Comparison of ENCODE assay signal across 26 cellular contexts in genomic region chrX:71224098-71224708, GRCh38. TPM values are rescaled to one million over a fixed set of nuclear protein-coding genes. Genes with fewer than 3 reads are reported as not detected.
DNase-seq lines count a peak whose midpoint lies in the region; ATAC-seq, FAIRE-seq and TF ChIP-seq lines count a peak whose summit lies in the region.
"Had no signal": no experiment of that assay in that cellular context is flagged by ENCODE, and none has a peak within 500 bp of the region (broad histone marks: within the 10 kb centered on the region; RNA-seq: fewer than 3 reads in every experiment).

No MANE protein-coding gene starts in this region.

- POLR2A ChIA-PET in HepG2 (lab: Yijun Ruan, JAX) = interaction anchor here (1.0 to 7.1 kb wide), 3 partner anchors 8 to 42 kb away, joined by 3 to 140 read pairs (median 61); no protein-coding TSS in a partner anchor

- H3K36me3 ChIP-seq in HepG2 (replicated peaks in 1 of 2; ENCODE audit: control insufficient read depth in 1 of 2, insufficient read depth in 2 of 2, low read length in 2 of 2) (no peaks in the 10 kb centered on the region), right lobe of liver (peaks cover 0 to 10% (median 0%) of the 10 kb centered on the region in 4 donors), uterus (no peaks in the 10 kb centered on the region)
- H3K36me3 ChIP-seq: BLaER1 had no signal

- H3K4me1 ChIP-seq in HepG2 (ENCODE audit: insufficient read depth, low read length) = peaks cover 80% of the 10 kb centered on the region
- H3K4me1 ChIP-seq in right lobe of liver = peaks cover 0 to 60% (median 17%) of the 10 kb centered on the region in 4 donors
- no peaks in the 10 kb centered on the region for H3K4me1 ChIP-seq in uterus

- H3K27me3 ChIP-seq in HepG2 (ENCODE audit: control insufficient read depth in 1 of 2, insufficient read depth in 2 of 2, low read length in 2 of 2) (no peaks in the 10 kb centered on the region), right lobe of liver (no peaks in the 10 kb centered on the region), uterus (no peaks in the 10 kb centered on the region)

- H3K4me2 ChIP-seq in HepG2 (ENCODE audit: low read depth, low read length) = peak overlapping the region; percentile 61
- H3K4me2 ChIP-seq: BLaER1 had no signal

- BruUV-seq in HepG2 (replicated peaks; lab: Mats Ljungman, UMichigan) = no TSS peak

- 94% methylated on average over 15 of the region's 32 CpGs for WGBS in HepG2 (ENCODE audit: low lambda C conversion rate)
- WGBS in right lobe of liver (ENCODE audit: insufficient coverage, low coverage, low lambda C conversion rate, missing lambda C conversion rate) = 53% methylated on average over 4 of the region's 32 CpGs

- DNase-seq in HepG2 (ENCODE audit: low spot score) (no peak), right lobe of liver (no peak), ecto neural progenitor cell (ENCODE audit: low spot score) (peak; percentile 47), iPS-NIHi7 (ENCODE audit: extremely low spot score) (peak; percentile 22), uterus (no peak)
- DNase-seq: ACHN; CD4-positive, alpha-beta T cell; COR-L47; DMS 273 treated with DMSO at 0.1 percent for 48 hours; DMS79 treated with DMSO at 0.1 percent for 48 hours; GOT3; KG1; NCI-H1092; NCI-H1436; NCI-H2029; NCI-H226; NCI-H510A treated with DMSO at 0.1 percent for 48 hours; NCI-H748 treated with DMSO at 0.1 percent for 48 hours; NK-92 treated with Interleukin-12 subunit alpha and Interleukin-12 subunit beta, amount 100 ng/mL, for 24 hours; SIG-M5 had no signal

- TF ChIP-seq EP300 in HepG2 (IDR thresholded peaks at IDR 0.05; ENCODE audit: low read depth in 2 of 2, low read length in 2 of 2) (no peak), HepG2 (CRISPR knock-in tag; IDR thresholded peaks at IDR 0.05; ENCODE audit: borderline replicate concordance) (no peak)

- peaks cover 6% of the 10 kb centered on the region for H3K79me2 ChIP-seq in HepG2 (ENCODE audit: insufficient read depth, low read length)

- in situ Hi-C loops in HepG2 (cut with HindIII; ENCODE audit: extremely low pct_ligation_motif_present, low pct_unique_long_range_greater_than_20kb) = loop anchor here (10.0 kb wide), 1 partner anchor 61 kb away; the partner anchor contains the start of gene NONO

- no peak overlapping the region for H2AFZ ChIP-seq in HepG2 (ENCODE audit: low read length)

- H3K9ac ChIP-seq in HepG2 (ENCODE audit: insufficient read depth, low read depth, low read length) = peak overlapping the region; percentile 49; the same call in 1 of the 2 replicates
- H3K9ac ChIP-seq: BLaER1 had no signal

- TF ChIP-seq CTCF in HepG2 (CRISPR knock-in tag; IDR thresholded peaks at IDR 0.05) = no peak
- TF ChIP-seq CTCF in right lobe of liver (IDR thresholded peaks at IDR 0.05) = no peak
- no peak for TF ChIP-seq CTCF in uterus (IDR thresholded peaks at IDR 0.05)

- H3K9me3 ChIP-seq in HepG2 (ENCODE audit: low read length) = no peaks in the 10 kb centered on the region
- H3K9me3 ChIP-seq in right lobe of liver = no peaks in the 10 kb centered on the region
- H3K9me3 ChIP-seq in uterus = no peaks in the 10 kb centered on the region
- H3K9me3 ChIP-seq: BLaER1 had no signal

- CTCF ChIA-PET in HepG2 (lab: Yijun Ruan, JAX; ENCODE audit: low intra/inter-chr PET ratio, low total read pairs) = no interaction called here

- H3K27ac ChIP-seq in HepG2 (ENCODE audit: extremely low read length, insufficient read depth, low read length) (peak overlapping the region; percentile 78), right lobe of liver (no peak overlapping the region), temporal lobe (ENCODE audit: low read depth, low read length) (peak overlapping the region; percentile 76), uterus (no peak overlapping the region)
- H3K27ac ChIP-seq: 22Rv1, BLaER1 had no signal

- no peak for TF ChIP-seq RAD21 in HepG2 (CRISPR knock-in tag; IDR thresholded peaks at IDR 0.05)

- H3K4me3 ChIP-seq in HepG2 (replicated peaks in 1 of 3; ENCODE audit: insufficient read depth in 1 of 3, low read depth in 2 of 3, low read length in 3 of 3) (peak overlapping the region in 1 of 3 experiments; percentile 37; a peak in 1 of 6 replicates), right lobe of liver (no peak overlapping the region), uterus (no peak overlapping the region)
- H3K4me3 ChIP-seq: BLaER1, GM12878 had no signal

- H4K20me1 ChIP-seq in HepG2 (ENCODE audit: insufficient read depth, low read length) = no peaks in the 10 kb centered on the region
- H4K20me1 ChIP-seq: BLaER1 had no signal

- TF ChIP-seq POLR2A in HepG2 (IDR thresholded peaks at IDR 0.05; ENCODE audit: insufficient read depth in 1 of 2, low read depth in 2 of 2, low read length in 2 of 2) (no peak; a peak in 1 of 4 replicates), right lobe of liver (IDR thresholded peaks at IDR 0.05) (no peak), uterus (IDR thresholded peaks at IDR 0.05) (no peak)

- intact Hi-C loops in HepG2 (cut with micrococcal nuclease; ENCODE audit: unreplicated experiment) (no loop called here), right lobe of liver (cut with DNase I) (no loop called here), uterus (cut with DNase I; ENCODE audit: low total_unique reads) (no loop called here)

- FAIRE-seq in HepG2 (lab: Jason Lieb, UNC) = no peak
- FAIRE-seq: GM12878 had no signal

- ATAC-seq in HepG2 = no peak
- no peak for ATAC-seq in right lobe of liver
- ATAC-seq in GM21526 (IDR thresholded peaks at IDR 0.05; ENCODE audit: low FRiP score, unreplicated experiment) = no peak
- ATAC-seq in GM18870 (IDR thresholded peaks at IDR 0.05; ENCODE audit: unreplicated experiment) = no peak
- ATAC-seq: GM12878 had no signal

RNA-seq across cellular contexts. Expression of gene GJB1, which starts 1.2 kb away (rescaled TPM):
- total RNA-seq in HepG2 (2016; rRNA removed; fragmentation: Illumina TruSeq; extraction: Trizol) (47.8 and 111 TPM in 2 replicates), right lobe of liver (100 to 1,000 TPM; 120 to 329 (median 205) TPM), temporal lobe (under 0.01 TPM), uterus (1 to 10 TPM in 2 of 4 donors, under 1 TPM in 1, not detected in 1; 0.27 to 5.9 (median 3.0) TPM)
- 30.0 and 31.9 TPM in 2 replicates for total RNA-seq in HepG2 (2016; cell fraction: cytosol; rRNA removed; fragmentation: Illumina TruSeq; extraction: Trizol; ENCODE audit: low read depth)
- total RNA-seq in HepG2 (2016; cell fraction: insoluble cytoplasmic fraction; rRNA removed; fragmentation: Illumina TruSeq; extraction: Trizol) = 43.6 and 115 TPM in 2 replicates
- total RNA-seq in HepG2 (2016; cell fraction: membrane; rRNA removed; fragmentation: Illumina TruSeq; extraction: Trizol) = 50.9 and 52.8 TPM in 2 replicates
- 68.5 and 79.5 TPM in 2 replicates for total RNA-seq in HepG2 (2016; cell fraction: nucleus; rRNA removed; fragmentation: Illumina TruSeq; extraction: Trizol)
- 161 and 197 TPM in 2 replicates for polyA plus RNA-seq in HepG2 (2011; rRNA removed)
- polyA plus RNA-seq in HepG2 (2011; cell fraction: cytosol; rRNA removed) = 307 and 330 TPM in 2 replicates
- 86.1 and 111 TPM in 2 replicates for polyA plus RNA-seq in HepG2 (2011; cell fraction: nucleus; rRNA removed)
- 102 and 110 TPM in 2 replicates for polyA plus RNA-seq in HepG2 (2012)
- 39.6 and 40.8 TPM in 2 replicates for polyA plus RNA-seq in HepG2 (2016; cell fraction: cytosol; fragmentation: Illumina TruSeq; extraction: Trizol; ENCODE audit: low read depth)
- 45.8 and 50.6 TPM in 2 replicates for polyA plus RNA-seq in HepG2 (2016; cell fraction: insoluble cytoplasmic fraction; fragmentation: Illumina TruSeq; extraction: Trizol; ENCODE audit: low read depth)
- polyA plus RNA-seq in HepG2 (2016; cell fraction: membrane; fragmentation: Illumina TruSeq; extraction: Trizol; ENCODE audit: low read depth) = 50.7 and 51.5 TPM in 2 replicates
- polyA plus RNA-seq in HepG2 (2016; cell fraction: nucleus; fragmentation: Illumina TruSeq; extraction: Trizol; ENCODE audit: insufficient read depth, low read depth) = 115 and 127 TPM in 2 replicates
- polyA minus RNA-seq in HepG2 (2011; rRNA and poly(A)+ RNA removed; ENCODE audit: low replicate concordance) = 332 TPM in 1 of 2 replicates, not detected in the other
- polyA minus RNA-seq in HepG2 (2011; cell fraction: cytosol; rRNA and poly(A)+ RNA removed) = 64.5 and 82.6 TPM in 2 replicates
- 18.2 and 29.2 TPM in 2 replicates for polyA minus RNA-seq in HepG2 (2011; cell fraction: nucleus; rRNA and poly(A)+ RNA removed)
- total RNA-seq: CD4-positive, alpha-beta T cell; GM12878 had no signal
- polyA plus RNA-seq: GM12878 had no signal

RNA-seq across cellular contexts. Expression of gene ZMYM3, which starts 29.7 kb away (rescaled TPM):
- 26.4 and 34.7 TPM in 2 replicates for total RNA-seq in HepG2 (2016; rRNA removed; fragmentation: Illumina TruSeq; extraction: Trizol)
- 4.0 and 4.2 TPM in 2 replicates for total RNA-seq in HepG2 (2016; cell fraction: cytosol; rRNA removed; fragmentation: Illumina TruSeq; extraction: Trizol; ENCODE audit: low read depth)
- 26.2 and 32.3 TPM in 2 replicates for total RNA-seq in HepG2 (2016; cell fraction: insoluble cytoplasmic fraction; rRNA removed; fragmentation: Illumina TruSeq; extraction: Trizol)
- 8.5 and 9.0 TPM in 2 replicates for total RNA-seq in HepG2 (2016; cell fraction: membrane; rRNA removed; fragmentation: Illumina TruSeq; extraction: Trizol)
- total RNA-seq in HepG2 (2016; cell fraction: nucleus; rRNA removed; fragmentation: Illumina TruSeq; extraction: Trizol) = 27.9 and 28.4 TPM in 2 replicates
- polyA plus RNA-seq in HepG2 (2011; rRNA removed) = 35.4 and 41.5 TPM in 2 replicates
- 22.2 and 22.7 TPM in 2 replicates for polyA plus RNA-seq in HepG2 (2011; cell fraction: cytosol; rRNA removed)
- 139 and 141 TPM in 2 replicates for polyA plus RNA-seq in HepG2 (2011; cell fraction: nucleus; rRNA removed)
- polyA plus RNA-seq in HepG2 (2012) = 34.7 and 36.0 TPM in 2 replicates
- polyA plus RNA-seq in HepG2 (2016; cell fraction: cytosol; fragmentation: Illumina TruSeq; extraction: Trizol; ENCODE audit: low read depth) = 1.3 and 1.5 TPM in 2 replicates
- 23.8 and 29.3 TPM in 2 replicates for polyA plus RNA-seq in HepG2 (2016; cell fraction: insoluble cytoplasmic fraction; fragmentation: Illumina TruSeq; extraction: Trizol; ENCODE audit: low read depth)
- polyA plus RNA-seq in HepG2 (2016; cell fraction: membrane; fragmentation: Illumina TruSeq; extraction: Trizol; ENCODE audit: low read depth) = 3.9 and 4.4 TPM in 2 replicates
- polyA plus RNA-seq in HepG2 (2016; cell fraction: nucleus; fragmentation: Illumina TruSeq; extraction: Trizol; ENCODE audit: insufficient read depth, low read depth) = 56.0 and 62.2 TPM in 2 replicates
- polyA minus RNA-seq in HepG2 (2011; rRNA and poly(A)+ RNA removed; ENCODE audit: low replicate concordance) = 41.9 and 70.9 TPM in 2 replicates
- 35.6 and 37.1 TPM in 2 replicates for polyA minus RNA-seq in HepG2 (2011; cell fraction: cytosol; rRNA and poly(A)+ RNA removed)
- polyA minus RNA-seq in HepG2 (2011; cell fraction: nucleus; rRNA and poly(A)+ RNA removed) = 37.1 and 49.9 TPM in 2 replicates
- total RNA-seq in right lobe of liver = 10 to 100 TPM in 3 of 6 experiments, 1 to 10 TPM in 3; 8.2 to 13.7 (median 10.1) TPM
- total RNA-seq in temporal lobe = 26.3 TPM
- total RNA-seq in uterus = 10 to 100 TPM; 12.1 to 37.9 (median 27.3) TPM

RNA-seq across cellular contexts. Expression of gene NONO, which starts 59.2 kb away (rescaled TPM):
- total RNA-seq in HepG2 (2016; rRNA removed; fragmentation: Illumina TruSeq; extraction: Trizol) (387 and 408 TPM in 2 replicates), right lobe of liver (100 to 1,000 TPM in 2 of 6 experiments, 10 to 100 TPM in 4; 92.9 to 113 (median 98.4) TPM), temporal lobe (224 TPM), uterus (100 to 1,000 TPM in 3 of 4 donors, 10 to 100 TPM in 1; 70.0 to 494 (median 216) TPM)
- 83.7 and 96.2 TPM in 2 replicates for total RNA-seq in HepG2 (2016; cell fraction: cytosol; rRNA removed; fragmentation: Illumina TruSeq; extraction: Trizol; ENCODE audit: low read depth)
- 357 and 407 TPM in 2 replicates for total RNA-seq in HepG2 (2016; cell fraction: insoluble cytoplasmic fraction; rRNA removed; fragmentation: Illumina TruSeq; extraction: Trizol)
- 204 and 232 TPM in 2 replicates for total RNA-seq in HepG2 (2016; cell fraction: membrane; rRNA removed; fragmentation: Illumina TruSeq; extraction: Trizol)
- total RNA-seq in HepG2 (2016; cell fraction: nucleus; rRNA removed; fragmentation: Illumina TruSeq; extraction: Trizol) = 276 and 309 TPM in 2 replicates
- polyA plus RNA-seq in HepG2 (2011; rRNA removed) = 552 and 605 TPM in 2 replicates
- polyA plus RNA-seq in HepG2 (2011; cell fraction: cytosol; rRNA removed) = 203 and 275 TPM in 2 replicates
- 485 and 567 TPM in 2 replicates for polyA plus RNA-seq in HepG2 (2011; cell fraction: nucleus; rRNA removed)
- 362 and 372 TPM in 2 replicates for polyA plus RNA-seq in HepG2 (2012)
- 48.7 and 62.5 TPM in 2 replicates for polyA plus RNA-seq in HepG2 (2016; cell fraction: cytosol; fragmentation: Illumina TruSeq; extraction: Trizol; ENCODE audit: low read depth)
- polyA plus RNA-seq in HepG2 (2016; cell fraction: insoluble cytoplasmic fraction; fragmentation: Illumina TruSeq; extraction: Trizol; ENCODE audit: low read depth) = 393 and 468 TPM in 2 replicates
- 164 and 203 TPM in 2 replicates for polyA plus RNA-seq in HepG2 (2016; cell fraction: membrane; fragmentation: Illumina TruSeq; extraction: Trizol; ENCODE audit: low read depth)
- 514 and 576 TPM in 2 replicates for polyA plus RNA-seq in HepG2 (2016; cell fraction: nucleus; fragmentation: Illumina TruSeq; extraction: Trizol; ENCODE audit: insufficient read depth, low read depth)
- polyA minus RNA-seq in HepG2 (2011; rRNA and poly(A)+ RNA removed; ENCODE audit: low replicate concordance) = 327 and 803 TPM in 2 replicates
- 186 and 264 TPM in 2 replicates for polyA minus RNA-seq in HepG2 (2011; cell fraction: cytosol; rRNA and poly(A)+ RNA removed)
- polyA minus RNA-seq in HepG2 (2011; cell fraction: nucleus; rRNA and poly(A)+ RNA removed) = 151 and 173 TPM in 2 replicates

Comparison
In these comparisons a context has a peak if more than half of its experiments do, and no peak if none do; other contexts are left out.
1. H3K27ac ChIP-seq: peak in HepG2 (single experiment) and temporal lobe (single experiment); none in right lobe of liver (0 of 3) and uterus (0 of 2).
2. DNase-seq: peak in ecto neural progenitor cell (single experiment) and iPS-NIHi7 (single experiment); none in HepG2 (single experiment), right lobe of liver (0 of 3) and uterus (0 of 2).
3. RNA of gene GJB1, which starts 1.2 kb away (total RNA-seq): 120 to 329 TPM in right lobe of liver and 30.0 to 115 TPM in HepG2; 0.27 to 5.9 TPM in uterus and under 0.01 TPM in temporal lobe (single experiment); every median in the first group is over 4 times any median in the second.